ENCODE assay signal across 25 cellular contexts in genomic region chr10:47243791-47244190, GRCh38. TPM values are rescaled to one million over a fixed set of nuclear protein-coding genes. Genes with fewer than 3 reads are reported as not detected.
DNase-seq lines count a peak whose midpoint lies in the region; ATAC-seq and TF ChIP-seq lines count a peak whose summit lies in the region.
"Had no signal": no experiment of that assay in that cellular context is flagged by ENCODE, and none has a peak within 500 bp of the region (broad histone marks: within the 10 kb centered on the region; RNA-seq: fewer than 3 reads in every experiment).

No MANE protein-coding gene starts in this region.

- H3K4me1 ChIP-seq in adrenal gland (replicated peaks in 1 of 2) (no peaks in the 10 kb centered on the region), aorta (ENCODE audit: control insufficient read depth in 1 of 2, insufficient read depth in 2 of 2, low read length in 2 of 2) (no peaks in the 10 kb centered on the region)
- H3K4me1 ChIP-seq: A549, foreskin keratinocyte had no signal

- DNase-seq in Right ventricle myocardium superior (peak; percentile 54), left ventricle myocardium superior (no peak), adrenal gland (peak in 5 of 7 donors; percentile 10 to 55 (median 28)), omental fat pad (ENCODE audit: low spot score) (no peak), aorta (peak; percentile 53 to 85), HCEC 1CT (no peak), NCI-H1436 (lab: John Stamatoyannopoulos, UW) (no peak), NCI-H2196 treated with DMSO at 0.1 percent for 48 hours (lab: John Stamatoyannopoulos, UW; ENCODE audit: unreplicated experiment) (no peak)
- DNase-seq: activated CD4-positive, alpha-beta T cell treated with anti-CD3 and anti-CD28 coated beads, Interleukin-2, amount 50 U/mL, for 1 hour; cerebellar nuclear complex; COR-L47; foreskin keratinocyte; GOT3; IMR-90; mammary epithelial cell; NCI-H1694 had no signal

- TF ChIP-seq CTCF in adrenal gland (IDR thresholded peaks at IDR 0.05): no peak
- TF ChIP-seq CTCF in omental fat pad (IDR thresholded peaks at IDR 0.05): no peak

- H3K4me3 ChIP-seq in adrenal gland (no peak overlapping the region), aorta (ENCODE audit: low read length in 2 of 2) (no peak overlapping the region)
- H3K4me3 ChIP-seq: A549, SK-N-MC had no signal

- intact Hi-C loops in Right ventricle myocardium superior (cut with DNase I) (no loop called here), left ventricle myocardium superior (cut with micrococcal nuclease) (no loop called here), adrenal gland (cut with DNase I) (no loop called here), aorta (cut with DNase I) (loop anchor here in 1 of 2 donors (5.0 kb wide), 1 partner anchor 66 kb away; no protein-coding TSS in a partner anchor)

- ATAC-seq in Right ventricle myocardium superior (ENCODE audit: poor library complexity): peak; percentile 29
- ATAC-seq in left ventricle myocardium superior: no peak
- ATAC-seq in omental fat pad (ENCODE audit: low FRiP score): peak; percentile 38
- ATAC-seq in aorta (ENCODE audit: low FRiP score): peak; percentile 79
- ATAC-seq: A549, foreskin keratinocyte, Panc1 had no signal

- H3K27ac ChIP-seq in adrenal gland (peak overlapping the region in 1 of 5 donors; percentile 40), aorta (ENCODE audit: low read depth in 1 of 2, low read length in 2 of 2) (no peak overlapping the region)
- H3K27ac ChIP-seq: A549, foreskin keratinocyte, neutrophil, SK-N-MC had no signal

- H3K27me3 ChIP-seq in adrenal gland: no peaks in the 10 kb centered on the region
- no peaks in the 10 kb centered on the region for H3K27me3 ChIP-seq in aorta (ENCODE audit: control insufficient read depth in 1 of 2, insufficient read depth in 2 of 2, low read length in 1 of 2)
- H3K27me3 ChIP-seq: neutrophil had no signal

- TF ChIP-seq POLR2A in adrenal gland (IDR thresholded peaks at IDR 0.05): no peak

- H3K9me3 ChIP-seq in adrenal gland (replicated peaks in 1 of 3) (no peaks in the 10 kb centered on the region), aorta (ENCODE audit: control insufficient read depth, low read length) (no peaks in the 10 kb centered on the region)
- H3K9me3 ChIP-seq: A549, neutrophil had no signal

- H3K36me3 ChIP-seq in adrenal gland (replicated peaks in 1 of 2) (no peaks in the 10 kb centered on the region), aorta (ENCODE audit: control insufficient read depth in 1 of 2, insufficient read depth in 2 of 2, low read length in 1 of 2) (no peaks in the 10 kb centered on the region)
- H3K36me3 ChIP-seq: neutrophil had no signal

- 66 to 92% (median 78%) methylated on average over 2 to 4 of the region's 4 CpGs for WGBS in adrenal gland, 4 donors
- 67 to 68% methylated on average over 4 of the region's 4 CpGs for WGBS in aorta, 2 donors

RNA-seq across cellular contexts. Expression of gene GDF10, which starts 56.2 kb away (rescaled TPM):
- total RNA-seq in Right ventricle myocardium superior (0.11 TPM), left ventricle myocardium superior (0.32 TPM), adrenal gland (1 to 10 TPM in 5 of 8 donors, under 1 TPM in 2, not detected in 1; 0.12 to 8.5 (median 3.6) TPM), omental fat pad (1 to 10 TPM in 1 of 4 donors, under 1 TPM in 3; 0.48 to 2.4 (median 0.66) TPM), aorta (10 to 100 TPM in 1 of 2 donors, 1 to 10 TPM in 1; 3.8 to 27.5 TPM)
- polyA plus RNA-seq in adrenal gland (1 to 10 TPM in 1 of 3 donors, under 1 TPM in 2; 0.64 to 1.2 (median 0.94) TPM), aorta (under 1 TPM in 1 of 2 donors, not detected in 1; 0.10 TPM)
- total RNA-seq: epithelial cell of proximal tubule, foreskin keratinocyte, IMR-90, M059J, mammary epithelial cell, renal cortical epithelial cell had no signal
- polyA plus RNA-seq: BJ, foreskin keratinocyte, keratinocyte, mammary epithelial cell had no signal

Comparison
In these comparisons a context has a peak if more than half of its experiments do, and no peak if none do; other contexts are left out.
1. DNase-seq: peak in Right ventricle myocardium superior (single experiment), adrenal gland (5 of 7) and aorta (2 of 2); none in left ventricle myocardium superior (single experiment), omental fat pad (single experiment), HCEC 1CT (single experiment), NCI-H1436 (single experiment) and NCI-H2196 treated with DMSO at 0.1 percent for 48 hours (single experiment).